In the genomic region with DNA sequence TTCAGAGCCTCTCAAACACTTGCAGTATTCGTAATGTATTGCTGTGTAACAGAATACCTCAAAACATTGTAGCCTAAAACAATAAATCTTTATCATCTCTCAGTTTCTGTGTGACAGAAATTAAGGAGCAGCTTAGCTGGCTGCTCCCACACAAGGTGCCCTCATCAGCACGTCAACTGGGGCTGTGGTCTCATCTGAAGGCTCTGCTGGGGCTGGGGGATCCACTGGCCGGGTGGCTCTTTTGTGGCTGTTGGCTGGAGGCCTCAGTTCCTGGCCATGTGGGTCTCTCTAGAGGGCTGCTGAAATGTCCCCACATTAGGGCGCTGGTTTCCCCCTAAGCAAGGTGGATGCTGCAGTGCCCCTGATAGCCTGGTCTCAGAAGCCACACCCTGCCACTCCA, we compare ENCODE assay signal across 18 cellular contexts.
DNase-seq lines count a peak whose midpoint lies in the region; ATAC-seq, FAIRE-seq and TF ChIP-seq lines count a peak whose summit lies in the region.
"Had no signal": no experiment of that assay in that cellular context is flagged by ENCODE, and none has a peak within 500 bp of the region (broad histone marks: within the 10 kb centered on the region; RNA-seq: fewer than 3 reads in every experiment).

No MANE protein-coding gene starts in this region.

- ATAC-seq in HepG2 (no peak), right lobe of liver (no peak)
- no peak for ATAC-seq in stimulated activated memory B cell treated with anti-CD40 and anti-IgM and Interleukin-4, amounts not matched to agents 10 μg/mL and 1 μg/mL and 100 μg/mL, for 72 hours
- no peak for ATAC-seq in naive thymus-derived CD8-positive, alpha-beta T cell
- ATAC-seq: A549; CD8-positive, alpha-beta T cell had no signal

- TF ChIP-seq POLR2A in HepG2 (IDR thresholded peaks at IDR 0.05; ENCODE audit: insufficient read depth in 1 of 2, low read depth in 2 of 2, low read length in 2 of 2) (no peak), right lobe of liver (IDR thresholded peaks at IDR 0.05) (no peak), testis (IDR thresholded peaks at IDR 0.05) (no peak)

- 0 out of 2 replicates have a peak, but pooled peaks cover 5% of the 10 kb centered on the region for H4K20me1 ChIP-seq in HepG2 (ENCODE audit: insufficient read depth, low read length)

- peaks cover 37% of the 10 kb centered on the region for H3K4me1 ChIP-seq in HepG2 (ENCODE audit: insufficient read depth, low read length)
- peaks cover 0 to 1% (median 0%) of the 10 kb centered on the region in 4 donors for H3K4me1 ChIP-seq in right lobe of liver
- peaks cover 29% of the 10 kb centered on the region for H3K4me1 ChIP-seq in testis
- H3K4me1 ChIP-seq: A549, HAP-1 had no signal

- no TSS peak for BruUV-seq in HepG2 (replicated peaks; lab: Mats Ljungman, UMichigan)

- H3K4me3 ChIP-seq in HepG2 (replicated peaks in 1 of 3; ENCODE audit: insufficient read depth in 1 of 3, low read depth in 2 of 3, low read length in 3 of 3) (no peak overlapping the region), right lobe of liver (no peak overlapping the region), testis (no peak overlapping the region)
- H3K4me3 ChIP-seq: A549, GM23248, HAP-1 had no signal

- peak overlapping the region; percentile 12 for H3K27ac Mint-ChIP-seq in glutamatergic neuron (ENCODE audit: unreplicated experiment)
- peak overlapping the region; percentile 92 for H3K27ac Mint-ChIP-seq in stimulated activated memory B cell treated with anti-CD40 and anti-IgM and Interleukin-4, amounts not matched to agents 10 μg/mL and 1 μg/mL and 100 μg/mL, for 72 hours
- H3K27ac Mint-ChIP-seq in naive thymus-derived CD8-positive, alpha-beta T cell = no peak overlapping the region
- H3K27ac Mint-ChIP-seq: CD8-positive, alpha-beta T cell had no signal

- TF ChIP-seq EP300 in HepG2 (IDR thresholded peaks at IDR 0.05; ENCODE audit: low read depth in 2 of 2, low read length in 2 of 2) (no peak), HepG2 (CRISPR knock-in tag; IDR thresholded peaks at IDR 0.05; ENCODE audit: borderline replicate concordance) (no peak)

- H3K27me3 ChIP-seq in HepG2 (ENCODE audit: control insufficient read depth in 1 of 2, insufficient read depth in 2 of 2, low read length in 2 of 2) = 0 out of 5 replicates have a peak, but pooled peaks cover 0 to 2% of the 10 kb centered on the region in 2 experiments
- no peaks in the 10 kb centered on the region for H3K27me3 ChIP-seq in right lobe of liver
- no peaks in the 10 kb centered on the region for H3K27me3 ChIP-seq in testis

- in situ Hi-C loops in HepG2 (cut with HindIII; ENCODE audit: extremely low pct_ligation_motif_present, low pct_unique_long_range_greater_than_20kb) = loop anchor here (10.0 kb wide), 1 partner anchor 101 kb away; no protein-coding TSS in a partner anchor

- peaks cover 2% of the 10 kb centered on the region for H3K36me3 Mint-ChIP-seq in glutamatergic neuron (ENCODE audit: unreplicated experiment)
- H3K36me3 Mint-ChIP-seq in stimulated activated memory B cell treated with anti-CD40 and anti-IgM and Interleukin-4, amounts not matched to agents 10 μg/mL and 1 μg/mL and 100 μg/mL, for 72 hours = no peaks in the 10 kb centered on the region
- no peaks in the 10 kb centered on the region for H3K36me3 Mint-ChIP-seq in naive thymus-derived CD8-positive, alpha-beta T cell
- H3K36me3 Mint-ChIP-seq: CD8-positive, alpha-beta T cell had no signal

- H3K4me1 Mint-ChIP-seq in glutamatergic neuron (ENCODE audit: low read depth, unreplicated experiment) = peaks cover 62% of the 10 kb centered on the region
- peaks cover 22% of the 10 kb centered on the region for H3K4me1 Mint-ChIP-seq in stimulated activated memory B cell treated with anti-CD40 and anti-IgM and Interleukin-4, amounts not matched to agents 10 μg/mL and 1 μg/mL and 100 μg/mL, for 72 hours
- H3K4me1 Mint-ChIP-seq in naive thymus-derived CD8-positive, alpha-beta T cell = peaks cover 1 to 8% (median 5%) of the 10 kb centered on the region in 4 donors

- CTCF ChIA-PET in HepG2 (lab: Yijun Ruan, JAX; ENCODE audit: low intra/inter-chr PET ratio, low total read pairs) = no interaction called here

- H3K36me3 ChIP-seq in HepG2 (replicated peaks in 1 of 2; ENCODE audit: control insufficient read depth in 1 of 2, insufficient read depth in 2 of 2, low read length in 2 of 2) (no peaks in the 10 kb centered on the region), right lobe of liver (no peaks in the 10 kb centered on the region), testis (ENCODE audit: low read depth, missing control alignments) (no peaks in the 10 kb centered on the region)
- H3K36me3 ChIP-seq: HAP-1 had no signal

- no peaks in the 10 kb centered on the region for H3K79me2 ChIP-seq in HepG2 (ENCODE audit: insufficient read depth, low read length)

- H3K9me3 Mint-ChIP-seq in glutamatergic neuron (ENCODE audit: unreplicated experiment) = peaks cover 17% of the 10 kb centered on the region
- peaks cover 2% of the 10 kb centered on the region for H3K9me3 Mint-ChIP-seq in stimulated activated memory B cell treated with anti-CD40 and anti-IgM and Interleukin-4, amounts not matched to agents 10 μg/mL and 1 μg/mL and 100 μg/mL, for 72 hours
- H3K9me3 Mint-ChIP-seq in naive thymus-derived CD8-positive, alpha-beta T cell = no peaks in the 10 kb centered on the region
- H3K9me3 Mint-ChIP-seq: CD8-positive, alpha-beta T cell had no signal

- WGBS in HepG2 (ENCODE audit: low lambda C conversion rate) = 80% methylated on average over 4 of the region's 4 CpGs
- 100% methylated on average over 1 of the region's 4 CpGs for WGBS in right lobe of liver (ENCODE audit: insufficient coverage, low coverage, low lambda C conversion rate, missing lambda C conversion rate)
- 83 to 86% methylated on average over 3 to 4 of the region's 4 CpGs for WGBS in testis, 2 donors

- H3K4me2 ChIP-seq in HepG2 (ENCODE audit: low read depth, low read length) = no peak overlapping the region
- H3K4me2 ChIP-seq: A549, KMS-11 had no signal

- no peak for FAIRE-seq in HepG2 (lab: Jason Lieb, UNC)
- FAIRE-seq: A549, GM19239, HTR-8/SVneo had no signal

- H3K4me3 Mint-ChIP-seq in glutamatergic neuron (ENCODE audit: unreplicated experiment) = no peak overlapping the region
- H3K4me3 Mint-ChIP-seq in stimulated activated memory B cell treated with anti-CD40 and anti-IgM and Interleukin-4, amounts not matched to agents 10 μg/mL and 1 μg/mL and 100 μg/mL, for 72 hours = no peak overlapping the region
- H3K4me3 Mint-ChIP-seq in naive thymus-derived CD8-positive, alpha-beta T cell = no peak overlapping the region
- H3K4me3 Mint-ChIP-seq: CD8-positive, alpha-beta T cell had no signal

- DNase-seq in HepG2 (ENCODE audit: low spot score) (no peak), right lobe of liver (no peak), glutamatergic neuron (no peak), testis (no peak), NCI-H2196 (lab: John Stamatoyannopoulos, UW; ENCODE audit: unreplicated experiment) (no peak)
- no peak for DNase-seq in naive thymus-derived CD8-positive, alpha-beta T cell
- DNase-seq: AML-193; Calu3; CD8-positive, alpha-beta T cell; DMS79 treated with DMSO at 0.1 percent for 48 hours; GM23248 had no signal

- TF ChIP-seq RAD21 in HepG2 (CRISPR knock-in tag; IDR thresholded peaks at IDR 0.05) = no peak

- H3K9me3 ChIP-seq in HepG2 (ENCODE audit: low read length) (no peaks in the 10 kb centered on the region), right lobe of liver (no peaks in the 10 kb centered on the region), testis (no peaks in the 10 kb centered on the region)
- H3K9me3 ChIP-seq: A549, HAP-1 had no signal

- no peak overlapping the region for H2AFZ ChIP-seq in HepG2 (ENCODE audit: low read length)
- H2AFZ ChIP-seq: GM23248 had no signal

- intact Hi-C loops in HepG2 (cut with micrococcal nuclease; ENCODE audit: unreplicated experiment) (no loop called here), right lobe of liver (cut with DNase I) (no loop called here), testis (cut with DNase I; ENCODE audit: low total_unique reads) (no loop called here)

- H3K27ac ChIP-seq in HepG2 (ENCODE audit: extremely low read length, insufficient read depth, low read length) = no peak overlapping the region
- H3K27ac ChIP-seq in right lobe of liver = no peak overlapping the region
- no peak overlapping the region for H3K27ac ChIP-seq in testis
- H3K27ac ChIP-seq: 22Rv1, A549, GM23248, KMS-11 had no signal

- no peak overlapping the region for H3K9ac ChIP-seq in HepG2 (ENCODE audit: insufficient read depth, low read depth, low read length)
- H3K9ac ChIP-seq: GM23248, KMS-11 had no signal

- POLR2A ChIA-PET in HepG2 (lab: Yijun Ruan, JAX) = no interaction called here
- POLR2A ChIA-PET in naive thymus-derived CD8-positive, alpha-beta T cell (lab: Charles Lee) = no interaction called here

- TF ChIP-seq CTCF in HepG2 (CRISPR knock-in tag; IDR thresholded peaks at IDR 0.05) (no peak), right lobe of liver (IDR thresholded peaks at IDR 0.05) (no peak), glutamatergic neuron (IDR thresholded peaks at IDR 0.05; ENCODE audit: partially characterized antibody, unreplicated experiment) (no peak), testis (IDR thresholded peaks at IDR 0.05) (no peak)

- H3K27me3 Mint-ChIP-seq in glutamatergic neuron (ENCODE audit: unreplicated experiment) = peaks cover 15% of the 10 kb centered on the region
- peaks cover 36% of the 10 kb centered on the region for H3K27me3 Mint-ChIP-seq in stimulated activated memory B cell treated with anti-CD40 and anti-IgM and Interleukin-4, amounts not matched to agents 10 μg/mL and 1 μg/mL and 100 μg/mL, for 72 hours
- H3K27me3 Mint-ChIP-seq in naive thymus-derived CD8-positive, alpha-beta T cell = peaks cover 0 to 12% (median 2%) of the 10 kb centered on the region in 5 donors

TF ChIP-seq in HepG2, 621 proteins besides CTCF, POLR2A, EP300 and RAD21:
- TF ChIP-seq HES4 (CRISPR knock-in tag; IDR thresholded peaks at IDR 0.05; ENCODE audit: borderline replicate concordance) = 0 out of 2 replicates have a peak, but pooled peaks have one; percentile 1
- no peak for TF ChIP-seq NR3C1 (CRISPR knock-in tag; IDR thresholded peaks at IDR 0.05)

Comparison
In these comparisons a context has a peak if more than half of its experiments do, and no peak if none do; other contexts are left out.
1. H3K27ac Mint-ChIP-seq: peak in glutamatergic neuron (single experiment) and stimulated activated memory B cell treated with anti-CD40 and anti-IgM and Interleukin-4, amounts not matched to agents 10 μg/mL and 1 μg/mL and 100 μg/mL, for 72 hours (single experiment); none in naive thymus-derived CD8-positive, alpha-beta T cell (0 of 10).